ENCODE assay signal across 13 cellular contexts in genomic region chr2:151833984-151834383, GRCh38. TPM values are rescaled to one million over a fixed set of nuclear protein-coding genes. Genes with fewer than 3 reads are reported as not detected.
A peak's percentile ranks its signal among the peaks of the same experiment; 100 is the strongest.
DNase-seq lines count a peak whose midpoint lies in the region; ATAC-seq and TF ChIP-seq lines count a peak whose summit lies in the region.
"Had no signal": no experiment of that assay in that cellular context is flagged by ENCODE, and none has a peak within 500 bp of the region (broad histone marks: within the 10 kb centered on the region; RNA-seq: fewer than 3 reads in every experiment).

No MANE protein-coding gene starts in this region.

- DNase-seq in GM12865 (ENCODE audit: low read depth) (peak; percentile 54), NCI-H2227 (lab: John Stamatoyannopoulos, UW; ENCODE audit: unreplicated experiment) (no peak), superior temporal gyrus (ENCODE audit: extremely low spot score) (no peak), G401 (ENCODE audit: low spot score) (no peak), kidney glomerular epithelial cell (lab: John Stamatoyannopoulos, UW) (no peak)
- DNase-seq: activated CD4-positive, alpha-beta memory T cell treated with anti-CD3 and anti-CD28 coated beads for 36 hours; foreskin keratinocyte; Karpas-422; NCI-H2081 had no signal

- no peak for TF ChIP-seq CTCF in GM12865 (IDR thresholded peaks at IDR 0.05; ENCODE audit: insufficient read depth, low read depth, low read length, missing control alignments)
- TF ChIP-seq CTCF in OCI-LY3 (IDR thresholded peaks at IDR 0.05; ENCODE audit: low read depth, low read length), result no peak

- H3K79me2 ChIP-seq in OCI-LY3 (ENCODE audit: low read length), result no peaks in the 10 kb centered on the region

- no peaks in the 10 kb centered on the region for H3K36me3 ChIP-seq in OCI-LY3 (replicated peaks; ENCODE audit: low read depth, low read length)

- H3K4me1 ChIP-seq in OCI-LY3 (ENCODE audit: low read length), result peaks cover 31% of the 10 kb centered on the region
- H3K4me1 ChIP-seq: foreskin keratinocyte had no signal

- no peaks in the 10 kb centered on the region for H4K20me1 ChIP-seq in OCI-LY3 (ENCODE audit: insufficient read depth, low read length)

- no peaks in the 10 kb centered on the region for H3K9me3 ChIP-seq in OCI-LY3 (ENCODE audit: insufficient read depth, low read length)

- in situ Hi-C loops in G401 (cut with HindIII; ENCODE audit: low sequenced_read_pairs), result no loop called here

- ATAC-seq in GM21381 (IDR thresholded peaks at IDR 0.05; ENCODE audit: unreplicated experiment), result peak; percentile 70
- peak; percentile 76 for ATAC-seq in HG03095 (IDR thresholded peaks at IDR 0.05; ENCODE audit: unreplicated experiment)
- ATAC-seq: foreskin keratinocyte, GM23338 had no signal

- H2AFZ ChIP-seq in OCI-LY3 (ENCODE audit: low read depth, low read length), result no peak overlapping the region
- H2AFZ ChIP-seq: GM23338 had no signal

- no peak overlapping the region for H3K27ac ChIP-seq in OCI-LY3 (ENCODE audit: low read length)
- H3K27ac ChIP-seq: foreskin keratinocyte had no signal

- H3K4me3 ChIP-seq in GM12865 (ENCODE audit: low read depth, low read length) (no peak overlapping the region), OCI-LY3 (ENCODE audit: low read length) (no peak overlapping the region)
- H3K4me3 ChIP-seq: GM23338 had no signal

- no peak overlapping the region for H3K9ac ChIP-seq in OCI-LY3 (ENCODE audit: low read length)

- peaks cover 58% of the 10 kb centered on the region for H3K27me3 ChIP-seq in OCI-LY3 (ENCODE audit: low read depth, low read length)
- H3K27me3 ChIP-seq: foreskin keratinocyte had no signal

- H3K4me2 ChIP-seq in OCI-LY3 (ENCODE audit: low read length), result peak overlapping the region; percentile 35
- H3K4me2 ChIP-seq: GM23338 had no signal

RNA-seq across cellular contexts. Expression of gene ARL5A, which starts 5.8 kb away (rescaled TPM):
- 59.9 and 90.8 TPM in 2 replicates for total RNA-seq in G401 (2014; rRNA removed; shearing (Covaris generic))
